9 cellular contexts compared by ENCODE assay signal in genomic region chr1:169835647-169836046, GRCh38.
"Had no signal": no experiment of that assay in that cellular context is flagged by ENCODE, and none has a peak within 500 bp of the region (broad histone marks: within the 10 kb centered on the region; RNA-seq: fewer than 3 reads in every experiment).

No MANE protein-coding gene starts in this region.

- FAIRE-seq: HTR-8/SVneo, K562 had no signal

- H3K9ac ChIP-seq: GM23248 had no signal

- H3K4me3 ChIP-seq: GM23248, HAP-1, K562 had no signal

- H2AFZ ChIP-seq: GM23248 had no signal

- H3K4me1 ChIP-seq: HAP-1 had no signal

- H3K27ac ChIP-seq: GM23248 had no signal

- DNase-seq: GM23248, GOT3, H7, HFFc6, IMR-90 had no signal

- ATAC-seq: HCT116, K562 had no signal

- H3K27ac Mint-ChIP-seq: HFFc6 had no signal

- H3K4me3 Mint-ChIP-seq: HFFc6 had no signal
